In genomic region chr19:5987077-5987818, GRCh38 we compare ENCODE assay signal across 8 cellular contexts. TPM values are rescaled to one million over a fixed set of nuclear protein-coding genes. Genes with fewer than 3 reads are reported as not detected.
DNase-seq lines count a peak whose midpoint lies in the region; ATAC-seq, FAIRE-seq and TF ChIP-seq lines count a peak whose summit lies in the region.

No MANE protein-coding gene starts in this region.

- H3K27ac Mint-ChIP-seq in WTC11, result peak overlapping the region; percentile 46; the same call in 1 of the 2 replicates

- no peaks in the 10 kb centered on the region for H3K9me3 Mint-ChIP-seq in WTC11

- CTCF ChIA-PET in WTC11 (lab: Charles Lee), result interaction anchor here (0.6 to 9.1 kb wide), 33 partner anchors 8 to 547 kb away, joined by 3 to 245 read pairs (median 5); partner anchors contain the start of genes RANBP3 and VMAC

- H3K4me3 Mint-ChIP-seq in WTC11, result no peak overlapping the region

- no peaks in the 10 kb centered on the region for H3K36me3 Mint-ChIP-seq in WTC11

- TF ChIP-seq CTCF in 22Rv1 (IDR thresholded peaks at IDR 0.05) (peak; percentile 92), WTC11 (IDR thresholded peaks at IDR 0.05) (peak; percentile 90)

- peaks cover 12% of the 10 kb centered on the region for H3K4me1 Mint-ChIP-seq in WTC11

- DNase-seq in GM18507 (ENCODE audit: extremely low spot score, insufficient read length, low read depth), result peak; percentile 45
- DNase-seq in NCI-H2196 (lab: John Stamatoyannopoulos, UW; ENCODE audit: unreplicated experiment), result peak; percentile 94
- DNase-seq in WTC11 (ENCODE audit: low spot score), result peak; percentile 84
- peak; percentile 57 for DNase-seq in central memory CD4-positive, alpha-beta T cell
- peak; percentile 75 for DNase-seq in kidney glomerular epithelial cell (lab: John Stamatoyannopoulos, UW)
- DNase-seq in stimulated activated CD4-positive, alpha-beta T cell treated with anti-CD3 and anti-CD28 coated beads, Interleukin-15, amount 100 ng/mL, for 48 hours (ENCODE audit: low read depth in 2 of 2), result peak; percentile 56 to 67

- ATAC-seq in WTC11 (peak; percentile 46), HG03196 (IDR thresholded peaks at IDR 0.05; ENCODE audit: unreplicated experiment) (no peak)

- FAIRE-seq in GM18507 (lab: Jason Lieb, UNC), result peak; percentile 91

- no peak overlapping the region for H3K27ac ChIP-seq in 22Rv1

- POLR2A ChIA-PET in WTC11 (lab: Charles Lee), result no interaction called here

- H3K27me3 Mint-ChIP-seq in WTC11 (ENCODE audit: low read depth), result peaks cover 4% of the 10 kb centered on the region

TF ChIP-seq in WTC11, 78 proteins besides CTCF, POLR2A, EP300 and RAD21:
- TF ChIP-seq, protein P1, sequence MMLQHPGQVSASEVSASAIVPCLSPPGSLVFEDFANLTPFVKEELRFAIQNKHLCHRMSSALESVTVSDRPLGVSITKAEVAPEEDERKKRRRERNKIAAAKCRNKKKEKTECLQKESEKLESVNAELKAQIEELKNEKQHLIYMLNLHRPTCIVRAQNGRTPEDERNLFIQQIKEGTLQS (CRISPR knock-in tag; conservative IDR thresholded peaks at IDR 0.05), result no peak
- TF ChIP-seq FOXK1 (CRISPR knock-in tag; IDR thresholded peaks at IDR 0.05), result no peak

RNA-seq across cellular contexts. Expression of gene RANBP3, which starts 9.3 kb away (rescaled TPM):
- 74.5 to 76.3 TPM (median 75.6 TPM) in 3 replicates for total RNA-seq in WTC11 (2021)
